8 cellular contexts compared by ENCODE assay signal in genomic region chr4:781493-782216, GRCh38. TPM values are rescaled to one million over a fixed set of nuclear protein-coding genes. Genes with fewer than 3 reads are reported as not detected.
A peak's percentile ranks its signal among the peaks of the same experiment; 100 is the strongest.
DNase-seq lines count a peak whose midpoint lies in the region; ATAC-seq, FAIRE-seq and TF ChIP-seq lines count a peak whose summit lies in the region.

No MANE protein-coding gene starts in this region.

- peak overlapping the region; percentile 92 for H3K56ac ChIP-seq in H1 (replicated peaks; ENCODE audit: insufficient read length, low read depth, low read length)

- TF ChIP-seq CTCF in H1 (IDR thresholded peaks at IDR 0.05; ENCODE audit: control extremely low read depth in 1 of 3, insufficient read depth in 1 of 3, low read depth in 1 of 3, low read length in 3 of 3), result no peak

- H3K36me3 Mint-ChIP-seq in memory B cell, result peaks cover 11% of the 10 kb centered on the region

- peaks cover 0 to 21% (median 18%) of the 10 kb centered on the region in 4 experiments; a peak in 6 of 7 replicates for H3K4me1 ChIP-seq in H1 (replicated peaks in 1 of 4; ENCODE audit: control insufficient read depth in 3 of 4, insufficient read depth in 4 of 4, low read length in 3 of 4)

- H3K36me3 ChIP-seq in H1 (ENCODE audit: control insufficient read depth in 2 of 4, insufficient read depth in 4 of 4, low read length in 3 of 4), result peaks cover 0 to 29% (median 6%) of the 10 kb centered on the region in 4 experiments; a peak in 4 of 8 replicates

- H3K18ac ChIP-seq in H1 (ENCODE audit: extremely low read depth, low read length), result peak overlapping the region; percentile 98

- peak overlapping the region; percentile 77 to 92 (median 91) for H3K4me3 ChIP-seq in H1 (ENCODE audit: extremely low read depth in 1 of 4, insufficient read depth in 2 of 4, low read depth in 3 of 4, low read length in 4 of 4)

- 1% methylated on average over 39 of the region's 57 CpGs; no CpG with 5 or more reads in 1 of the 2 experiments for WGBS in H1 (ENCODE audit: extremely low coverage in 1 of 2, insufficient coverage in 1 of 2, insufficient read length in 1 of 2, insufficient replicate concordance in 2 of 2, low coverage in 1 of 2, low lambda C conversion rate in 2 of 2, missing lambda C conversion rate in 1 of 2), 2 experiments

- H3K27ac ChIP-seq in H1 (ENCODE audit: low read depth, low read length), result peak overlapping the region; percentile 94

- TF ChIP-seq RAD21 in H1 (IDR thresholded peaks at IDR 0.05 in 1 of 2, conservative IDR thresholded peaks at IDR 0.05 in 1 of 2; ENCODE audit: low read depth in 2 of 2, low read length in 2 of 2), result no peak

- no peak overlapping the region for H2AFZ ChIP-seq in H1 (ENCODE audit: low read length)

- H4K5ac ChIP-seq in H1 (ENCODE audit: insufficient read length, low read depth, low read length), result peak overlapping the region; percentile 89

- peak; percentile 100 for DNase-seq in Caki2 (ENCODE audit: low read depth)
- DNase-seq in HUDEP-2 (lab: John Stamatoyannopoulos, UW; ENCODE audit: unreplicated experiment in 76 of 76), result peak in 75 of 76 experiments; percentile 84 to 100 (median 98)
- peak; percentile 98 for DNase-seq in NOMO-1 treated with dmso at 0.1 percent for 144 hours (lab: John Stamatoyannopoulos, UW; ENCODE audit: unreplicated experiment)
- peak; percentile 88 for DNase-seq in activated CD8-positive, alpha-beta memory T cell treated with anti-CD3 and anti-CD28 coated beads, Interleukin-2, amount 50 U/mL, for 1 hour (ENCODE audit: extremely low read depth)
- DNase-seq in H1 (ENCODE audit: low read depth in 1 of 2, low spot score in 2 of 2), result peak; percentile 98
- DNase-seq in memory B cell (ENCODE audit: low spot score in 2 of 2), result peak; percentile 97
- peak; percentile 96 for DNase-seq in stimulated activated CD8-positive, alpha-beta memory T cell treated with anti-CD3 and anti-CD28 coated beads, Interleukin-12 subunit alpha, Interleukin-12 subunit beta, amount 100 ng/mL, for 1 hour (ENCODE audit: low read depth)

- CTCF ChIA-PET in H1 (lab: Charles Lee; ENCODE audit: partially characterized antibody), result interaction anchor here (0.6 to 3.9 kb wide), 2 partner anchors 13 to 23 kb away, joined by 3 to 12 read pairs; no protein-coding TSS in a partner anchor

- POLR2A ChIA-PET in H1 (lab: Charles Lee; ENCODE audit: partially characterized antibody), result interaction anchor here (0.9 to 2.0 kb wide), 6 partner anchors 8 to 308 kb away, joined by 3 to 14 read pairs (median 6); no protein-coding TSS in a partner anchor

- in situ Hi-C loops in Caki2 (cut with HindIII; ENCODE audit: low pct_unique_long_range_greater_than_20kb, low sequenced_read_pairs), result no loop called here

- H2BK12ac ChIP-seq in H1 (ENCODE audit: low read depth, low read length), result no peak overlapping the region

- peak overlapping the region; percentile 9; the same call in 1 of the 2 replicates for H2AK5ac ChIP-seq in H1 (ENCODE audit: low read depth, low read length)

- no peaks in the 10 kb centered on the region for H3K9me3 Mint-ChIP-seq in memory B cell

- peak overlapping the region; percentile 95 for H2BK5ac ChIP-seq in H1 (ENCODE audit: low read depth, low read length)

- no peak for FAIRE-seq in H1 (lab: Jason Lieb, UNC)

- no peaks in the 10 kb centered on the region for H3K9me3 ChIP-seq in H1 (ENCODE audit: insufficient read depth in 2 of 2, low read depth in 1 of 2, low read length in 1 of 2)

- peaks cover 11 to 42% of the 10 kb centered on the region in 2 experiments; a peak in 3 of 4 replicates for H3K79me2 ChIP-seq in H1 (ENCODE audit: control insufficient read depth in 1 of 2, insufficient read depth in 2 of 2, low read length in 2 of 2)

- peak in 1 of 2 experiments; percentile 97; a peak in 2 of 3 replicates for TF ChIP-seq POLR2A in H1 (IDR thresholded peaks at IDR 0.05; ENCODE audit: control extremely low read depth in 1 of 2, low read depth in 2 of 2, low read length in 2 of 2)

- peak overlapping the region; percentile 63 for H3K4ac ChIP-seq in H1 (replicated peaks; ENCODE audit: insufficient read length, low read depth, low read length)

- H2BK120ac ChIP-seq in H1 (replicated peaks; ENCODE audit: low read depth, low read length), result no peak overlapping the region

- ATAC-seq in GM21390 (IDR thresholded peaks at IDR 0.05; ENCODE audit: unreplicated experiment), result peak; percentile 91
- peak; percentile 93 for ATAC-seq in memory B cell (ENCODE audit: low read depth)

- H3K27ac Mint-ChIP-seq in memory B cell, result peak overlapping the region; percentile 94

- peaks cover 12 to 16% of the 10 kb centered on the region in 2 experiments for H4K20me1 ChIP-seq in H1 (replicated peaks in 1 of 2; ENCODE audit: control insufficient read depth in 1 of 2, insufficient read depth in 2 of 2, low read length in 2 of 2)

- H3K23me2 ChIP-seq in H1 (ENCODE audit: low read depth, low read length), result peaks cover 11% of the 10 kb centered on the region

- peaks cover 15% of the 10 kb centered on the region for H3K27me3 Mint-ChIP-seq in memory B cell

- H3K79me1 ChIP-seq in H1 (ENCODE audit: low read depth, low read length), result peaks cover 6% of the 10 kb centered on the region

- H2BK20ac ChIP-seq in H1 (ENCODE audit: low read length), result no peak overlapping the region

- H3K9ac ChIP-seq in H1 (replicated peaks in 1 of 4; ENCODE audit: extremely low read depth in 1 of 4, low read depth in 3 of 4, low read length in 3 of 4), result peak overlapping the region; percentile 93 to 99 (median 96)

- peak overlapping the region; percentile 99 for H4K8ac ChIP-seq in H1 (ENCODE audit: extremely low read depth, insufficient read depth, low read length)

- peak overlapping the region; percentile 92 for H3K4me3 Mint-ChIP-seq in memory B cell

- H3K4me1 Mint-ChIP-seq in memory B cell, result peaks cover 27% of the 10 kb centered on the region

- TF ChIP-seq EP300 in H1 (IDR thresholded peaks at IDR 0.05; ENCODE audit: borderline replicate concordance in 1 of 2, low read depth in 2 of 2, low read length in 2 of 2), result no peak

- H3K27me3 ChIP-seq in H1 (replicated peaks in 1 of 4; ENCODE audit: control insufficient read depth in 3 of 4, extremely low read depth in 1 of 4, insufficient read depth in 3 of 4, low read length in 3 of 4), result peaks cover 27 to 38% (median 38%) of the 10 kb centered on the region in 4 experiments

- H2BK15ac ChIP-seq in H1 (ENCODE audit: low read length), result no peak overlapping the region

- H3K23ac ChIP-seq in H1 (ENCODE audit: insufficient read length), result no peak overlapping the region

- H4K91ac ChIP-seq in H1 (replicated peaks; ENCODE audit: insufficient read length, low read length), result peak overlapping the region; percentile 71

- peak overlapping the region; percentile 91 to 93 for H3K4me2 ChIP-seq in H1 (ENCODE audit: insufficient read depth in 1 of 2, low read depth in 2 of 2, low read length in 2 of 2)

- no peak overlapping the region for H3K14ac ChIP-seq in H1 (ENCODE audit: insufficient read length)

TF ChIP-seq in H1, 55 proteins besides CTCF, POLR2A, EP300 and RAD21 (continues in another document):
- TF ChIP-seq TCF12 (IDR thresholded peaks at IDR 0.05; ENCODE audit: low read depth, low read length) (no peak), ZNF274 (IDR thresholded peaks at IDR 0.05; ENCODE audit: borderline replicate concordance, extremely low read depth, low read length) (no peak), E2F6 (IDR thresholded peaks at IDR 0.05) (peak; percentile 81), BACH1 (IDR thresholded peaks at IDR 0.05; ENCODE audit: low read length) (no peak), CBX5 (IDR thresholded peaks at IDR 0.05; ENCODE audit: low read depth, low read length) (no peak), SP1 (IDR thresholded peaks at IDR 0.05; ENCODE audit: low read depth, low read length) (peak; percentile 98), POLR2AphosphoS5 (IDR thresholded peaks at IDR 0.05; ENCODE audit: low read depth, low read length) (peak; percentile 93), RBBP5 (IDR thresholded peaks at IDR 0.05; ENCODE audit: borderline replicate concordance, low read depth, low read length) (no peak), TBP (IDR thresholded peaks at IDR 0.05; ENCODE audit: low read depth, low read length) (peak; percentile 92), SP2 (IDR thresholded peaks at IDR 0.05; ENCODE audit: low read length) (peak; percentile 52; the same call in 1 of the 2 replicates), CHD2 (IDR thresholded peaks at IDR 0.05; ENCODE audit: low read length) (peak; percentile 92), SIN3A (conservative IDR thresholded peaks at IDR 0.05 in 1 of 2, IDR thresholded peaks at IDR 0.05 in 1 of 2; ENCODE audit: low read depth in 1 of 2, low read length in 2 of 2) (peak in 1 of 2 experiments; percentile 12; a peak in 1 of 4 replicates), BRCA1 (IDR thresholded peaks at IDR 0.05; ENCODE audit: low read depth, low read length) (no peak), GABPA (IDR thresholded peaks at IDR 0.05; ENCODE audit: borderline replicate concordance, insufficient read depth, low read length) (no peak), KDM4A (IDR thresholded peaks at IDR 0.05; ENCODE audit: low read depth, low read length, severe bottlenecking) (peak; percentile 25), PHF8 (conservative IDR thresholded peaks at IDR 0.05; ENCODE audit: low read depth, low read length) (peak; percentile 97), TAF1 (IDR thresholded peaks at IDR 0.05; ENCODE audit: low read depth, low read length) (peak; percentile 98), TAF7 (optimal IDR thresholded peaks at IDR 0.05; ENCODE audit: borderline replicate concordance, low read depth, low read length) (peak; percentile 76), CREB1 (IDR thresholded peaks at IDR 0.05) (peak; percentile 70), NRF1 (IDR thresholded peaks at IDR 0.05; ENCODE audit: low read depth, low read length) (no peak)

RNA-seq across cellular contexts. Expression of gene CPLX1, which starts 44.3 kb away (rescaled TPM):
- total RNA-seq in Caki2 (2014; rRNA removed; shearing (Covaris generic); ENCODE audit: low replicate concordance), result 0.20 and 1.5 TPM in 2 replicates
- total RNA-seq in H1 (2021; fragmentation: NEBNext Ultra II Directional; extraction: Animal tissue kit (Norgen Biotek cat#: 25700)), result 0.56 and 0.67 TPM in 2 replicates
- 0.32 and 1.3 TPM in 2 replicates for polyA plus RNA-seq in H1 (2011; rRNA removed)
- polyA plus RNA-seq in H1 (2011; cell fraction: cytosol; rRNA removed), result 0.35 TPM
- polyA plus RNA-seq in H1 (2011; cell fraction: nucleus; rRNA removed), result 3.7 TPM
- polyA plus RNA-seq in H1 (2012, experiment 1 of 2), result 0.76 to 1.5 TPM (median 1.1 TPM) in 4 replicates
- polyA plus RNA-seq in H1 (2012, experiment 2 of 2), result 0.46 TPM
- polyA plus RNA-seq in H1 (2013, experiment 1 of 2), result 0.63 TPM
- 0.74 TPM for polyA plus RNA-seq in H1 (2013, experiment 2 of 2)
- 0.07 TPM in 1 of 2 replicates, not detected in the other for polyA minus RNA-seq in H1 (2011; rRNA and poly(A)+ RNA removed)
- not detected for polyA minus RNA-seq in H1 (2011; cell fraction: cytosol; rRNA and poly(A)+ RNA removed)
- polyA minus RNA-seq in H1 (2011; cell fraction: nucleus; rRNA and poly(A)+ RNA removed), result not detected

Comparison
In these comparisons a context has a peak if more than half of its experiments do, and no peak if none do; other contexts are left out.
1. Peak in every context shown above with its lines: DNase-seq, ATAC-seq, H3K4me3 ChIP-seq and H3K27ac ChIP-seq.